Comparison of ENCODE assay signal across 1 cellular context in the genomic region with DNA sequence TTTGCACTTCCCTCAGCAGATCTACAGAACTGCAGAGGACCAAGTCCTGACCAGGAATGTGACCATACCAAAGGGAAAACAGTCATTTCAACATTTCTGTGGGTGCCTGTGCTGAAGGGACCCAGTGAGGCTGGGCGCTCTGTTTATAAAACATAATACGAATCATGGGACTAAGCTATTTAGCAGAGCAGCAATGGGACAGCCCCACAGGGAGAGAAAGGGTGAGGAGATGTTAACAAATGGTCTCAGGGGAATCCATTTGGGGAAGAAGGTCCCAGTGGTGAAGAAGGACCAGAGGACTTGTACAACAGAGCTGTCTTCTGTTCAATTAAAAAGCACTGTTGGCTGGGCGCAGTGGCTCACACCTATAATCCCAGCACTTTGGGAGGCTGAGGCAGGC.
A peak's percentile ranks its signal among the peaks of the same experiment; 100 is the strongest.
TF ChIP-seq lines count a peak whose summit lies in the region.

No MANE protein-coding gene starts in this region.

TF ChIP-seq in GM12878, 131 proteins besides CTCF, POLR2A, EP300 and RAD21 (continued from another document):
- TF ChIP-seq, protein P1, sequence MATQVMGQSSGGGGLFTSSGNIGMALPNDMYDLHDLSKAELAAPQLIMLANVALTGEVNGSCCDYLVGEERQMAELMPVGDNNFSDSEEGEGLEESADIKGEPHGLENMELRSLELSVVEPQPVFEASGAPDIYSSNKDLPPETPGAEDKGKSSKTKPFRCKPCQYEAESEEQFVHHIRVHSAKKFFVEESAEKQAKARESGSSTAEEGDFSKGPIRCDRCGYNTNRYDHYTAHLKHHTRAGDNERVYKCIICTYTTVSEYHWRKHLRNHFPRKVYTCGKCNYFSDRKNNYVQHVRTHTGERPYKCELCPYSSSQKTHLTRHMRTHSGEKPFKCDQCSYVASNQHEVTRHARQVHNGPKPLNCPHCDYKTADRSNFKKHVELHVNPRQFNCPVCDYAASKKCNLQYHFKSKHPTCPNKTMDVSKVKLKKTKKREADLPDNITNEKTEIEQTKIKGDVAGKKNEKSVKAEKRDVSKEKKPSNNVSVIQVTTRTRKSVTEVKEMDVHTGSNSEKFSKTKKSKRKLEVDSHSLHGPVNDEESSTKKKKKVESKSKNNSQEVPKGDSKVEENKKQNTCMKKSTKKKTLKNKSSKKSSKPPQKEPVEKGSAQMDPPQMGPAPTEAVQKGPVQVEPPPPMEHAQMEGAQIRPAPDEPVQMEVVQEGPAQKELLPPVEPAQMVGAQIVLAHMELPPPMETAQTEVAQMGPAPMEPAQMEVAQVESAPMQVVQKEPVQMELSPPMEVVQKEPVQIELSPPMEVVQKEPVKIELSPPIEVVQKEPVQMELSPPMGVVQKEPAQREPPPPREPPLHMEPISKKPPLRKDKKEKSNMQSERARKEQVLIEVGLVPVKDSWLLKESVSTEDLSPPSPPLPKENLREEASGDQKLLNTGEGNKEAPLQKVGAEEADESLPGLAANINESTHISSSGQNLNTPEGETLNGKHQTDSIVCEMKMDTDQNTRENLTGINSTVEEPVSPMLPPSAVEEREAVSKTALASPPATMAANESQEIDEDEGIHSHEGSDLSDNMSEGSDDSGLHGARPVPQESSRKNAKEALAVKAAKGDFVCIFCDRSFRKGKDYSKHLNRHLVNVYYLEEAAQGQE (IDR thresholded peaks at IDR 0.05; ENCODE audit: low read depth, low read length) = no peak
- TF ChIP-seq ZZZ3 (IDR thresholded peaks at IDR 0.05; ENCODE audit: control insufficient read depth, insufficient read length, low read depth) = no peak
- TF ChIP-seq, protein P2, sequence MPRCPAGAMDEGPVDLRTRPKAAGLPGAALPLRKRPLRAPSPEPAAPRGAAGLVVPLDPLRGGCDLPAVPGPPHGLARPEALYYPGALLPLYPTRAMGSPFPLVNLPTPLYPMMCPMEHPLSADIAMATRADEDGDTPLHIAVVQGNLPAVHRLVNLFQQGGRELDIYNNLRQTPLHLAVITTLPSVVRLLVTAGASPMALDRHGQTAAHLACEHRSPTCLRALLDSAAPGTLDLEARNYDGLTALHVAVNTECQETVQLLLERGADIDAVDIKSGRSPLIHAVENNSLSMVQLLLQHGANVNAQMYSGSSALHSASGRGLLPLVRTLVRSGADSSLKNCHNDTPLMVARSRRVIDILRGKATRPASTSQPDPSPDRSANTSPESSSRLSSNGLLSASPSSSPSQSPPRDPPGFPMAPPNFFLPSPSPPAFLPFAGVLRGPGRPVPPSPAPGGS (IDR thresholded peaks at IDR 0.05; ENCODE audit: borderline replicate concordance, insufficient read depth, low read depth, low read length, poor library complexity, severe bottlenecking) = peak; percentile 37
- peak; percentile 58 for TF ChIP-seq IKZF1 (conservative IDR thresholded peaks at IDR 0.05)
- TF ChIP-seq KDM1A (IDR thresholded peaks at IDR 0.05; ENCODE audit: borderline replicate concordance) = no peak
- peak; percentile 47; the same call in 1 of the 2 replicates for TF ChIP-seq MTA2 (IDR thresholded peaks at IDR 0.05; ENCODE audit: low read depth)
- no peak for TF ChIP-seq TBL1XR1 (IDR thresholded peaks at IDR 0.05; ENCODE audit: low read depth, low read length)
- no peak for TF ChIP-seq CBFB (IDR thresholded peaks at IDR 0.05; ENCODE audit: low read depth)
- TF ChIP-seq NR2F1 (conservative IDR thresholded peaks at IDR 0.05) = peak; percentile 20; the same call in 1 of the 2 replicates
- TF ChIP-seq BHLHE40 (IDR thresholded peaks at IDR 0.05; ENCODE audit: borderline replicate concordance in 1 of 2, low read depth in 2 of 2, low read length in 1 of 2) = peak in 1 of 2 experiments; percentile 13; a peak in 1 of 4 replicates
- no peak for TF ChIP-seq CBX3 (IDR thresholded peaks at IDR 0.05; ENCODE audit: borderline replicate concordance, low read depth)
- peak; percentile 61 for TF ChIP-seq RUNX3 (IDR thresholded peaks at IDR 0.05; ENCODE audit: low read length)
- no peak for TF ChIP-seq ESRRA (IDR thresholded peaks at IDR 0.05; ENCODE audit: low read length)
- TF ChIP-seq GATAD2B (conservative IDR thresholded peaks at IDR 0.05; ENCODE audit: low read depth) = peak; percentile 67; the same call in 1 of the 2 replicates
- peak; percentile 54 to 58; a peak in 2 of 4 replicates for TF ChIP-seq IKZF2 (IDR thresholded peaks at IDR 0.05)
- TF ChIP-seq SMARCA5 (IDR thresholded peaks at IDR 0.05) = no peak
- TF ChIP-seq RCOR1 (conservative IDR thresholded peaks at IDR 0.05; ENCODE audit: low read depth, low read length) = no peak
- TF ChIP-seq FOS (IDR thresholded peaks at IDR 0.05; ENCODE audit: borderline replicate concordance, extremely low read depth, insufficient read length) = no peak
- no peak for TF ChIP-seq FOXK2 (IDR thresholded peaks at IDR 0.05)
- TF ChIP-seq TCF12 (IDR thresholded peaks at IDR 0.05; ENCODE audit: low read depth, low read length) = 0 out of 2 replicates have a peak, but pooled peaks have one; percentile 12
- TF ChIP-seq SMC3 (IDR thresholded peaks at IDR 0.05; ENCODE audit: borderline replicate concordance, low read length) = no peak
- TF ChIP-seq, protein P3, sequence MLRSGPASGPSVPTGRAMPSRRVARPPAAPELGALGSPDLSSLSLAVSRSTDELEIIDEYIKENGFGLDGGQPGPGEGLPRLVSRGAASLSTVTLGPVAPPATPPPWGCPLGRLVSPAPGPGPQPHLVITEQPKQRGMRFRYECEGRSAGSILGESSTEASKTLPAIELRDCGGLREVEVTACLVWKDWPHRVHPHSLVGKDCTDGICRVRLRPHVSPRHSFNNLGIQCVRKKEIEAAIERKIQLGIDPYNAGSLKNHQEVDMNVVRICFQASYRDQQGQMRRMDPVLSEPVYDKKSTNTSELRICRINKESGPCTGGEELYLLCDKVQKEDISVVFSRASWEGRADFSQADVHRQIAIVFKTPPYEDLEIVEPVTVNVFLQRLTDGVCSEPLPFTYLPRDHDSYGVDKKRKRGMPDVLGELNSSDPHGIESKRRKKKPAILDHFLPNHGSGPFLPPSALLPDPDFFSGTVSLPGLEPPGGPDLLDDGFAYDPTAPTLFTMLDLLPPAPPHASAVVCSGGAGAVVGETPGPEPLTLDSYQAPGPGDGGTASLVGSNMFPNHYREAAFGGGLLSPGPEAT (IDR thresholded peaks at IDR 0.05; ENCODE audit: low read depth) = peak; percentile 24; the same call in 1 of the 2 replicates
